Comparison of ENCODE assay signal across 19 cellular contexts in genomic region chr3:136021798-136022197, GRCh38.
"Had no signal": no experiment of that assay in that cellular context is flagged by ENCODE, and none has a peak within 500 bp of the region (broad histone marks: within the 10 kb centered on the region; RNA-seq: fewer than 3 reads in every experiment).

No MANE protein-coding gene starts in this region.

- DNase-seq: activated B cell treated with CpG ODN at 0.5 μM for 24 hours; activated CD4-positive, alpha-beta T cell treated with anti-CD3 and anti-CD28 coated beads for 4 hours; activated CD4-positive, alpha-beta T cell treated with anti-CD3 and anti-CD28 coated beads, Interleukin-2, amount 50 U/mL, for 48 hours; activated naive CD4-positive, alpha-beta T cell treated with anti-CD3 and anti-CD28 coated beads for 36 hours; activated T-cell treated with anti-CD3 and anti-CD28 coated beads, Interleukin-2, amount 50 U/mL, for 48 hours; amygdala; central memory CD4-positive, alpha-beta T cell; effector memory CD8-positive, alpha-beta T cell; lower lobe of right lung; naive B cell; nucleus accumbens; spleen; stimulated activated CD4-positive, alpha-beta T cell treated with anti-CD3 and anti-CD28 coated beads, Interleukin-4, amount 100 ng/mL, for 24 hours; stimulated activated naive CD4-positive, alpha-beta T cell treated with Interleukin-2 at 50 U/mL for 16 hours; T1000; upper lobe of left lung had no signal

- H3K9me3 Mint-ChIP-seq: activated B cell treated with CpG ODN at 0.5 μM for 24 hours; activated naive CD4-positive, alpha-beta T cell treated with anti-CD3 and anti-CD28 coated beads for 36 hours; effector memory CD8-positive, alpha-beta T cell; T-helper 1 cell treated with Interleukin-12 subunit alpha and Interleukin-12 subunit beta and Interleukin-4 antibody, amounts not matched to agents 30 μg/mL and 1 μg/mL, for 36 hours had no signal

- H3K4me1 ChIP-seq: lower lobe of right lung, spleen, upper lobe of left lung had no signal

- H3K27ac Mint-ChIP-seq: activated B cell treated with CpG ODN at 0.5 μM for 24 hours; activated naive CD4-positive, alpha-beta T cell treated with anti-CD3 and anti-CD28 coated beads for 36 hours; effector memory CD8-positive, alpha-beta T cell; naive B cell; T-helper 1 cell treated with Interleukin-12 subunit alpha and Interleukin-12 subunit beta and Interleukin-4 antibody, amounts not matched to agents 30 μg/mL and 1 μg/mL, for 36 hours had no signal

- H3K9me3 ChIP-seq: esophagus muscularis mucosa, lower lobe of right lung, upper lobe of left lung had no signal

- H3K36me3 Mint-ChIP-seq: naive B cell had no signal

- H3K4me3 Mint-ChIP-seq: activated B cell treated with CpG ODN at 0.5 μM for 24 hours; activated naive CD4-positive, alpha-beta T cell treated with anti-CD3 and anti-CD28 coated beads for 36 hours; effector memory CD8-positive, alpha-beta T cell; naive B cell; T-helper 1 cell treated with Interleukin-12 subunit alpha and Interleukin-12 subunit beta and Interleukin-4 antibody, amounts not matched to agents 30 μg/mL and 1 μg/mL, for 36 hours had no signal

- H3K27ac ChIP-seq: lower lobe of right lung, spleen, upper lobe of left lung had no signal

- H3K4me1 Mint-ChIP-seq: activated B cell treated with CpG ODN at 0.5 μM for 24 hours, naive B cell had no signal

- H3K4me3 ChIP-seq: esophagus muscularis mucosa, lower lobe of right lung, spleen, upper lobe of left lung had no signal

- H3K36me3 ChIP-seq: esophagus muscularis mucosa, lower lobe of right lung, spleen, upper lobe of left lung had no signal

- H3K27me3 ChIP-seq: esophagus muscularis mucosa, spleen, upper lobe of left lung had no signal

- ATAC-seq: effector memory CD8-positive, alpha-beta T cell; lower lobe of right lung; sciatic nerve had no signal
